In the genomic region with DNA sequence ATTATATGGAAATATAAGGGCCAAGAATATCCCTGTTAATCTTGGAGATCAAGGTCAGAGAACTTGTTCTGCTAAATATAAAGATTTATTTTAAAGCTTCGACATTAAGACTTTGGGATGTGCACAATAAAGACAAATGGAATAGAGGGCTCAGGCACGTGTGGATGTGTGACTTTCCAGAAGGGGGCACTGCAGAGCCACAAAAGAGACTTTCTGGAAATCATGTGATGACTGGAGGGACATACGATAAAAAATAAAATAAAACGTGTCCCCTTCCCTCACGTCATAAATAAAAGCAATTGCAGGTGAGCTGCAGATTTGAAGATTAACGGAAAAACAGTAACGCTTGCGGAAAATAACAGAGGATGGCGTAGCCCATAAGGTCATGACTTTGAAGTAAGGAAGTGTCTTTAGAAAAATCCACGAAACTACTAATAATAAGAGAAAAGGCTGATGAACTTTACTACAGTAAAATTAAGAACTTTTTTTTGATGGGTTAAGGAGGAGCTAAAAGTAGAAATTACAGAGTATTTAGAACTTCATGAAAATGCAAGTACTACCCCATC, we compare ENCODE assay signal across 8 cellular contexts. TPM values are rescaled to one million over a fixed set of nuclear protein-coding genes. Genes with fewer than 3 reads are reported as not detected.
DNase-seq lines count a peak whose midpoint lies in the region; ATAC-seq, FAIRE-seq and TF ChIP-seq lines count a peak whose summit lies in the region.

No MANE protein-coding gene starts in this region.

- FAIRE-seq in HTR-8/SVneo (lab: Jason Lieb, UNC), result no peak

- no peaks in the 10 kb centered on the region for H3K36me3 Mint-ChIP-seq in naive B cell

- intact Hi-C loops in upper lobe of right lung (cut with DNase I), result no loop called here

- H3K4me3 ChIP-seq in upper lobe of right lung, result no peak overlapping the region

- no peaks in the 10 kb centered on the region for H3K27me3 ChIP-seq in upper lobe of right lung

- peak; percentile 72 for DNase-seq in D341Med (ENCODE audit: low spot score)
- peak; percentile 40 for DNase-seq in LHCN-M2 (ENCODE audit: low read depth)
- peak; percentile 31 for DNase-seq in activated CD4-positive, CD25-positive, alpha-beta regulatory T cell treated with anti-CD3 and anti-CD28 coated beads, Interleukin-2, amount 50 U/mL, for 16 hours (ENCODE audit: low read depth, low spot score)
- peak; percentile 54 for DNase-seq in effector CD4-positive, alpha-beta T cell
- DNase-seq in naive B cell, result peak; percentile 24
- DNase-seq in upper lobe of right lung, result peak; percentile 51
- DNase-seq in hepatic stellate cell (ENCODE audit: low spot score), result no peak
- no peak for DNase-seq in HTR-8/SVneo (ENCODE audit: insufficient read length, low spot score)

- H3K27ac Mint-ChIP-seq in naive B cell, result peak overlapping the region in 1 of 6 donors; percentile 40

- H3K36me3 ChIP-seq in upper lobe of right lung, result no peaks in the 10 kb centered on the region

- no peaks in the 10 kb centered on the region for H3K9me3 ChIP-seq in upper lobe of right lung

- peaks cover 3 to 8% (median 6%) of the 10 kb centered on the region in 3 donors for H3K27me3 Mint-ChIP-seq in naive B cell

- ATAC-seq in naive B cell (ENCODE audit: low read depth in 2 of 2) (peak in 1 of 2 donors; percentile 52), upper lobe of right lung (peak; percentile 85)

- peak; percentile 73 for TF ChIP-seq CTCF in upper lobe of right lung (IDR thresholded peaks at IDR 0.05)

- H3K9me3 Mint-ChIP-seq in naive B cell, result no peaks in the 10 kb centered on the region

- no peaks in the 10 kb centered on the region for H3K4me1 ChIP-seq in upper lobe of right lung

- H3K4me1 Mint-ChIP-seq in naive B cell, result no peaks in the 10 kb centered on the region

- no peak overlapping the region for H3K4me3 Mint-ChIP-seq in naive B cell

- no peak overlapping the region for H3K27ac ChIP-seq in upper lobe of right lung

RNA-seq across cellular contexts. Expression of gene ENGASE, which starts 9.4 kb away (rescaled TPM):
- total RNA-seq in LHCN-M2 (2014; rRNA removed), result 7.6 and 11.7 TPM in 2 replicates
- 4.6 TPM for polyA plus RNA-seq in LHCN-M2 (2012)
- 1 to 10 TPM; 1.4 to 7.4 (median 3.6) TPM for polyA plus RNA-seq in naive B cell (ENCODE audit: low read depth in 6 of 6)
- 58.2 TPM for total RNA-seq in upper lobe of right lung

RNA-seq across cellular contexts. Expression of gene C1QTNF1, which starts 41.2 kb away (rescaled TPM):
- total RNA-seq in LHCN-M2 (2014; rRNA removed) (5.7 and 6.7 TPM in 2 replicates), upper lobe of right lung (28.3 TPM)
- polyA plus RNA-seq in LHCN-M2 (2012), result 3.9 TPM
- not detected for polyA plus RNA-seq in naive B cell (ENCODE audit: low read depth in 6 of 6)

RNA-seq across cellular contexts. Expression of gene CANT1, which starts 55.6 kb away (rescaled TPM):
- total RNA-seq in LHCN-M2 (2014; rRNA removed) (75.5 and 77.2 TPM in 2 replicates), upper lobe of right lung (59.6 TPM)
- polyA plus RNA-seq in LHCN-M2 (2012), result 44.8 TPM
- polyA plus RNA-seq in naive B cell (ENCODE audit: low read depth in 6 of 6), result 1 to 10 TPM; 3.7 to 9.7 (median 6.0) TPM

Comparison
In these comparisons a context has a peak if more than half of its experiments do, and no peak if none do; other contexts are left out.
1. DNase-seq: peak in D341Med (single experiment), LHCN-M2 (single experiment), activated CD4-positive, CD25-positive, alpha-beta regulatory T cell treated with anti-CD3 and anti-CD28 coated beads, Interleukin-2, amount 50 U/mL, for 16 hours (single experiment), effector CD4-positive, alpha-beta T cell (single experiment), naive B cell (single experiment) and upper lobe of right lung (single experiment); none in hepatic stellate cell (single experiment) and HTR-8/SVneo (single experiment).